In genomic region chr7:157719705-157720655, GRCh38 we compare ENCODE assay signal across 16 cellular contexts.
DNase-seq lines count a peak whose midpoint lies in the region; ATAC-seq, FAIRE-seq and TF ChIP-seq lines count a peak whose summit lies in the region.
"Had no signal": no experiment of that assay in that cellular context is flagged by ENCODE, and none has a peak within 500 bp of the region (broad histone marks: within the 10 kb centered on the region; RNA-seq: fewer than 3 reads in every experiment).

No MANE protein-coding gene starts in this region.

- H3K36me3 Mint-ChIP-seq in activated naive CD4-positive, alpha-beta T cell treated with anti-CD3 and anti-CD28 coated beads, Interleukin-2, amount 10 ng/mL, durations not matched to agents 7 days and 5 days = no peaks in the 10 kb centered on the region
- peaks cover 18% of the 10 kb centered on the region for H3K36me3 Mint-ChIP-seq in endothelial cell (ENCODE audit: low read depth, unreplicated experiment)

- H3K4me1 Mint-ChIP-seq in activated naive CD4-positive, alpha-beta T cell treated with anti-CD3 and anti-CD28 coated beads, Interleukin-2, amount 10 ng/mL, durations not matched to agents 7 days and 5 days = no peaks in the 10 kb centered on the region
- no peaks in the 10 kb centered on the region for H3K4me1 Mint-ChIP-seq in endothelial cell (ENCODE audit: unreplicated experiment)
- H3K4me1 Mint-ChIP-seq: B cell, GM23338 had no signal

- H3K27ac ChIP-seq in A549 = no peak overlapping the region

- no peaks in the 10 kb centered on the region for H3K4me1 ChIP-seq in A549

- no peak for TF ChIP-seq EP300 in A549 (IDR thresholded peaks at IDR 0.05)

- H3K27me3 Mint-ChIP-seq in activated naive CD4-positive, alpha-beta T cell treated with anti-CD3 and anti-CD28 coated beads, Interleukin-2, amount 10 ng/mL, durations not matched to agents 7 days and 5 days = peaks cover 21% of the 10 kb centered on the region
- H3K27me3 Mint-ChIP-seq in endothelial cell (ENCODE audit: unreplicated experiment) = peaks cover 18% of the 10 kb centered on the region
- H3K27me3 Mint-ChIP-seq: B cell had no signal

- DNase-seq in activated naive CD4-positive, alpha-beta T cell treated with anti-CD3 and anti-CD28 coated beads, Interleukin-2, amount 10 ng/mL, durations not matched to agents 7 days and 5 days = peak; percentile 16
- DNase-seq in activated naive CD4-positive, alpha-beta T cell treated with Interleukin-2 at 50 U/mL for 16 hours = no peak
- DNase-seq in A549 (ENCODE audit: low read depth in 1 of 2, low spot score in 1 of 2) (no peak), endothelial cell (ENCODE audit: low spot score) (no peak), posterior vena cava (ENCODE audit: low spot score) (peak; percentile 78), NCI-H2107 (lab: John Stamatoyannopoulos, UW) (no peak)
- DNase-seq: 8988T; C1 segment of cervical spinal cord; Calu3; CD4-positive, alpha-beta T cell; DMS 273 treated with DMSO at 0.1 percent for 48 hours; H9 had no signal

- no peaks in the 10 kb centered on the region for H3K9me3 ChIP-seq in A549

- no peak overlapping the region for H3K4me2 ChIP-seq in A549
- H3K4me2 ChIP-seq: GM23338 had no signal

- no peak for FAIRE-seq in A549 (lab: Jason Lieb, UNC)
- FAIRE-seq: GM18507 had no signal

- intact Hi-C loops in posterior vena cava (cut with DNase I) = no loop called here

- H3K4me3 ChIP-seq in A549 = no peak overlapping the region
- H3K4me3 ChIP-seq: GM23338 had no signal

- TF ChIP-seq RAD21 in A549 (conservative IDR thresholded peaks at IDR 0.05 in 1 of 2, IDR thresholded peaks at IDR 0.05 in 1 of 2) = no peak

- ATAC-seq in A549 = no peak
- ATAC-seq in HG03354 (IDR thresholded peaks at IDR 0.05; ENCODE audit: poor library complexity, severe bottlenecking, unreplicated experiment) = no peak
- ATAC-seq: GM23338 had no signal

- no peaks in the 10 kb centered on the region for H3K9me3 Mint-ChIP-seq in activated naive CD4-positive, alpha-beta T cell treated with anti-CD3 and anti-CD28 coated beads, Interleukin-2, amount 10 ng/mL, durations not matched to agents 7 days and 5 days
- peaks cover 32% of the 10 kb centered on the region for H3K9me3 Mint-ChIP-seq in endothelial cell (ENCODE audit: unreplicated experiment)
- H3K9me3 Mint-ChIP-seq: CD4-positive, alpha-beta T cell had no signal

- H3K27ac Mint-ChIP-seq in activated naive CD4-positive, alpha-beta T cell treated with anti-CD3 and anti-CD28 coated beads, Interleukin-2, amount 10 ng/mL, durations not matched to agents 7 days and 5 days = no peak overlapping the region
- no peak overlapping the region for H3K27ac Mint-ChIP-seq in endothelial cell (ENCODE audit: unreplicated experiment)
- H3K27ac Mint-ChIP-seq: B cell; CD4-positive, alpha-beta T cell; GM23338 had no signal

- POLR2A ChIA-PET in A549 (lab: Yijun Ruan, JAX) = no interaction called here

- WGBS in A549 (ENCODE audit: missing lambda C conversion rate) = 53% methylated on average over 36 of the region's 36 CpGs

- TF ChIP-seq POLR2A in A549 (IDR thresholded peaks at IDR 0.05; ENCODE audit: low read length) = no peak

- CTCF ChIA-PET in activated naive CD4-positive, alpha-beta T cell treated with anti-CD3 and anti-CD28 coated beads, Interleukin-2, amount 10 ng/mL, durations not matched to agents 7 days and 5 days (lab: Charles Lee) = no interaction called here
- CTCF ChIA-PET in A549 (lab: Yijun Ruan, JAX) = no interaction called here

- TF ChIP-seq CTCF in A549 (IDR thresholded peaks at IDR 0.05) (no peak), endothelial cell (IDR thresholded peaks at IDR 0.05; ENCODE audit: unreplicated experiment) (no peak)

- no peak overlapping the region for H3K4me3 Mint-ChIP-seq in activated naive CD4-positive, alpha-beta T cell treated with anti-CD3 and anti-CD28 coated beads, Interleukin-2, amount 10 ng/mL, durations not matched to agents 7 days and 5 days
- peak overlapping the region; percentile 67 for H3K4me3 Mint-ChIP-seq in endothelial cell (ENCODE audit: unreplicated experiment)
- H3K4me3 Mint-ChIP-seq: B cell; CD4-positive, alpha-beta T cell; GM23338; H9 had no signal

TF ChIP-seq in A549, 52 proteins besides CTCF, POLR2A, EP300 and RAD21:
- TF ChIP-seq MAFK (IDR thresholded peaks at IDR 0.05; ENCODE audit: partially characterized antibody) (peak; percentile 50), JUN (IDR thresholded peaks at IDR 0.05) (no peak)

Comparison
In these comparisons a context has a peak if more than half of its experiments do, and no peak if none do; other contexts are left out.
1. DNase-seq: peak in activated naive CD4-positive, alpha-beta T cell treated with anti-CD3 and anti-CD28 coated beads, Interleukin-2, amount 10 ng/mL, durations not matched to agents 7 days and 5 days (single experiment) and posterior vena cava (single experiment); none in activated naive CD4-positive, alpha-beta T cell treated with Interleukin-2 at 50 U/mL for 16 hours (single experiment), A549 (0 of 2), endothelial cell (single experiment) and NCI-H2107 (single experiment).